29 cellular contexts compared by ENCODE assay signal in genomic region chr4:188328966-188329365, GRCh38.
"Had no signal": no experiment of that assay in that cellular context is flagged by ENCODE, and none has a peak within 500 bp of the region (broad histone marks: within the 10 kb centered on the region; RNA-seq: fewer than 3 reads in every experiment).

No MANE protein-coding gene starts in this region.

- FAIRE-seq: frontal cortex had no signal

- H3K4me3 Mint-ChIP-seq: activated CD4-positive, alpha-beta memory T cell treated with anti-CD3 and anti-CD28 coated beads for 36 hours; activated CD4-positive, alpha-beta T cell treated with anti-CD3 and anti-CD28 coated beads for 36 hours; activated CD4-positive, alpha-beta T cell treated with anti-CD3 and anti-CD28 coated beads, Interleukin-2, amount 10 ng/mL, durations not matched to agents 24 days and 14 days; activated naive CD4-positive, alpha-beta T cell treated with anti-CD3 and anti-CD28 coated beads for 36 hours; activated naive CD4-positive, alpha-beta T cell treated with anti-CD3 and anti-CD28 coated beads, Interleukin-2, amount 50 U/mL, for 24 hours; activated naive CD8-positive, alpha-beta T cell treated with anti-CD3 and anti-CD28 coated beads for 36 hours; activated naive CD8-positive, alpha-beta T cell treated with anti-CD3 and anti-CD28 coated beads, Interleukin-2, amount 50 U/mL, for 24 hours; activated T-helper 1 cell treated with anti-CD3 and anti-CD28 coated beads, Interleukin-12 subunit alpha, Interleukin-12 subunit beta, Interleukin-2, Interleukin-4 antibody, amounts not matched to agents 30 ng/mL and 10 ng/mL and 1 ng/mL, durations not matched to agents 14 hours and 24 hours and 36 hours; brain had no signal

- H3K36me3 Mint-ChIP-seq: activated CD4-positive, alpha-beta memory T cell treated with anti-CD3 and anti-CD28 coated beads for 36 hours; activated naive CD4-positive, alpha-beta T cell treated with anti-CD3 and anti-CD28 coated beads, Interleukin-2, amount 50 U/mL, for 24 hours; activated naive CD8-positive, alpha-beta T cell treated with anti-CD3 and anti-CD28 coated beads for 36 hours; brain had no signal

- H3K27me3 ChIP-seq: adrenal gland, breast epithelium, cardiac muscle cell, colonic mucosa had no signal

- H3K4me3 ChIP-seq: adrenal gland, breast epithelium, cardiac muscle cell, colonic mucosa had no signal

- H3K36me3 ChIP-seq: adrenal gland, breast epithelium, cardiac muscle cell, colonic mucosa had no signal

- H3K4me1 Mint-ChIP-seq: activated CD4-positive, alpha-beta T cell treated with anti-CD3 and anti-CD28 coated beads for 36 hours; activated CD4-positive, alpha-beta T cell treated with anti-CD3 and anti-CD28 coated beads, Interleukin-2, amount 10 ng/mL, durations not matched to agents 24 days and 14 days; activated naive CD4-positive, alpha-beta T cell treated with anti-CD3 and anti-CD28 coated beads, Interleukin-2, amount 50 U/mL, for 24 hours; activated naive CD8-positive, alpha-beta T cell treated with anti-CD3 and anti-CD28 coated beads for 36 hours; activated naive CD8-positive, alpha-beta T cell treated with anti-CD3 and anti-CD28 coated beads, Interleukin-2, amount 50 U/mL, for 24 hours; brain had no signal

- H3K4me1 ChIP-seq: adrenal gland, breast epithelium, colonic mucosa had no signal

- H3K27ac ChIP-seq: adrenal gland, breast epithelium, cardiac muscle cell, colonic mucosa had no signal

- H3K27ac Mint-ChIP-seq: activated CD4-positive, alpha-beta memory T cell treated with anti-CD3 and anti-CD28 coated beads for 36 hours; activated CD4-positive, alpha-beta T cell treated with anti-CD3 and anti-CD28 coated beads for 36 hours; activated CD4-positive, alpha-beta T cell treated with anti-CD3 and anti-CD28 coated beads, Interleukin-2, amount 10 ng/mL, durations not matched to agents 24 days and 14 days; activated naive CD4-positive, alpha-beta T cell treated with anti-CD3 and anti-CD28 coated beads for 36 hours; activated naive CD4-positive, alpha-beta T cell treated with anti-CD3 and anti-CD28 coated beads, Interleukin-2, amount 50 U/mL, for 24 hours; activated naive CD8-positive, alpha-beta T cell treated with anti-CD3 and anti-CD28 coated beads for 36 hours; activated naive CD8-positive, alpha-beta T cell treated with anti-CD3 and anti-CD28 coated beads, Interleukin-2, amount 50 U/mL, for 24 hours; activated T-helper 1 cell treated with anti-CD3 and anti-CD28 coated beads, Interleukin-12 subunit alpha, Interleukin-12 subunit beta, Interleukin-2, Interleukin-4 antibody, amounts not matched to agents 30 ng/mL and 10 ng/mL and 1 ng/mL, durations not matched to agents 14 hours and 24 hours and 36 hours; activated T-helper 2 cell treated with anti-CD3 and anti-CD28 coated beads, Interferon-gamma antibody, Interleukin-2, Interleukin-4, amounts not matched to agents 10 μg/mL and 5 μg/mL and 100 μg/mL, durations not matched to agents 14 hours and 24 hours and 36 hours; brain had no signal

- H3K27me3 Mint-ChIP-seq: activated CD4-positive, alpha-beta memory T cell treated with anti-CD3 and anti-CD28 coated beads for 36 hours; activated CD4-positive, alpha-beta T cell treated with anti-CD3 and anti-CD28 coated beads for 36 hours; activated CD4-positive, alpha-beta T cell treated with anti-CD3 and anti-CD28 coated beads, Interleukin-2, amount 10 ng/mL, durations not matched to agents 24 days and 14 days; activated naive CD4-positive, alpha-beta T cell treated with anti-CD3 and anti-CD28 coated beads, Interleukin-2, amount 50 U/mL, for 24 hours; activated naive CD8-positive, alpha-beta T cell treated with anti-CD3 and anti-CD28 coated beads for 36 hours; activated naive CD8-positive, alpha-beta T cell treated with anti-CD3 and anti-CD28 coated beads, Interleukin-2, amount 50 U/mL, for 24 hours; brain had no signal

- H3K9me3 ChIP-seq: adrenal gland, breast epithelium, colonic mucosa had no signal

- ATAC-seq: activated CD4-positive, alpha-beta T cell treated with anti-CD3 and anti-CD28 coated beads for 36 hours; activated naive CD8-positive, alpha-beta T cell treated with anti-CD3 and anti-CD28 coated beads, Interleukin-2, amount 50 U/mL, for 24 hours; esophagus mucosa had no signal

- DNase-seq: activated CD4-positive, alpha-beta memory T cell treated with anti-CD3 and anti-CD28 coated beads for 36 hours; activated CD4-positive, alpha-beta T cell treated with anti-CD3 and anti-CD28 coated beads for 36 hours; activated CD4-positive, alpha-beta T cell treated with anti-CD3 and anti-CD28 coated beads, Interleukin-2, amount 10 ng/mL, durations not matched to agents 24 days and 14 days; activated CD4-positive, CD25-positive, alpha-beta regulatory T cell; activated CD4-positive, CD25-positive, alpha-beta regulatory T cell treated with anti-CD3 and anti-CD28 coated beads, Interleukin-2, amount 50 U/mL, for 72 hours; activated effector memory CD4-positive, alpha-beta T cell treated with anti-CD3 and anti-CD28 coated beads, Interleukin-2, amount 50 U/mL, for 16 hours; activated naive CD4-positive, alpha-beta T cell treated with anti-CD3 and anti-CD28 coated beads for 36 hours; activated naive CD8-positive, alpha-beta T cell treated with anti-CD3 and anti-CD28 coated beads for 36 hours; activated naive CD8-positive, alpha-beta T cell treated with anti-CD3 and anti-CD28 coated beads, Interleukin-2, amount 50 U/mL, for 24 hours; activated T-cell treated with anti-CD3 and anti-CD28 coated beads, Interleukin-2, amount 50 U/mL, for 1 hour; activated T-cell treated with anti-CD3 and anti-CD28 coated beads, Interleukin-2, amount 50 U/mL, for 48 hours; adrenal gland; amygdala; aorta; central memory CD4-positive, alpha-beta T cell; cerebellar nuclear complex; colonic mucosa; effector CD8-positive, alpha-beta T cell; foreskin fibroblast; head of caudate nucleus; T-helper 2 cell had no signal
